In genomic region chr11:75503531-75504099, GRCh38 we compare ENCODE assay signal across 29 cellular contexts. TPM values are rescaled to one million over a fixed set of nuclear protein-coding genes. Genes with fewer than 3 reads are reported as not detected.
DNase-seq lines count a peak whose midpoint lies in the region; ATAC-seq and TF ChIP-seq lines count a peak whose summit lies in the region.
"Had no signal": no experiment of that assay in that cellular context is flagged by ENCODE, and none has a peak within 500 bp of the region (broad histone marks: within the 10 kb centered on the region; RNA-seq: fewer than 3 reads in every experiment).

No MANE protein-coding gene starts in this region.

- no peak overlapping the region for H3K27ac ChIP-seq in osteoblast (ENCODE audit: low read depth, low read length)
- no peak overlapping the region for H3K27ac ChIP-seq in right atrium auricular region
- H3K27ac ChIP-seq: breast epithelium, coronary artery, prostate gland, skin epidermis had no signal

- no peaks in the 10 kb centered on the region for H4K20me1 ChIP-seq in osteoblast (ENCODE audit: insufficient read depth, low read length)

- H3K27me3 ChIP-seq in osteoblast (ENCODE audit: insufficient read depth, low read length): no peaks in the 10 kb centered on the region
- H3K27me3 ChIP-seq in right atrium auricular region: no peaks in the 10 kb centered on the region
- H3K27me3 ChIP-seq: breast epithelium had no signal

- H2AFZ ChIP-seq in osteoblast (ENCODE audit: low read length): no peak overlapping the region

- ATAC-seq in GM18867 (IDR thresholded peaks at IDR 0.05; ENCODE audit: unreplicated experiment): peak; percentile 72
- peak; percentile 45 for ATAC-seq in HG02763 (IDR thresholded peaks at IDR 0.05; ENCODE audit: unreplicated experiment)
- no peak for ATAC-seq in GM19035 (IDR thresholded peaks at IDR 0.05; ENCODE audit: unreplicated experiment)
- ATAC-seq: left cardiac atrium, natural killer cell had no signal

- H3K4me3 ChIP-seq in osteoblast (ENCODE audit: insufficient read depth, low read length): no peak overlapping the region
- no peak overlapping the region for H3K4me3 ChIP-seq in right atrium auricular region
- H3K4me3 ChIP-seq: breast epithelium, coronary artery, prostate gland, skin epidermis had no signal

- no peak for TF ChIP-seq CTCF in osteoblast (IDR thresholded peaks at IDR 0.05; ENCODE audit: extremely low read depth, low read depth, low read length)
- no peak for TF ChIP-seq CTCF in right atrium auricular region (IDR thresholded peaks at IDR 0.05)

- peaks cover 17% of the 10 kb centered on the region for H3K4me1 ChIP-seq in osteoblast (ENCODE audit: insufficient read depth, low read length)
- peaks cover 0 to 26% of the 10 kb centered on the region in 2 donors for H3K4me1 ChIP-seq in right atrium auricular region
- H3K4me1 ChIP-seq: breast epithelium, prostate gland had no signal

- H3K9me3 ChIP-seq in osteoblast (ENCODE audit: low read depth, low read length): no peaks in the 10 kb centered on the region
- no peaks in the 10 kb centered on the region for H3K9me3 ChIP-seq in right atrium auricular region
- H3K9me3 ChIP-seq: breast epithelium, prostate gland, SK-N-SH had no signal

- DNase-seq in NCI-H524 treated with DMSO at 0.1 percent for 48 hours (lab: John Stamatoyannopoulos, UW) (peak; percentile 37), osteoblast (ENCODE audit: insufficient read length, low spot score, missing footprints) (peak; percentile 23), middle frontal gyrus (ENCODE audit: extremely low spot score, low spot score) (no peak), right atrium auricular region (ENCODE audit: low spot score) (no peak), NCI-H1436 treated with DMSO at 0.1 percent for 48 hours (lab: John Stamatoyannopoulos, UW) (no peak)
- DNase-seq: activated CD4-positive, alpha-beta memory T cell treated with anti-CD3 and anti-CD28 coated beads, Interleukin-2, amount 10 ng/mL, durations not matched to agents 7 days and 5 days; activated gamma-delta T cell; activated T-cell treated with anti-CD3 and anti-CD28 coated beads for 4 hours; CD4-positive, alpha-beta T cell; DMS53; glutamatergic neuron; H7; KG1; left cardiac atrium; mesendoderm; natural killer cell; NCI-H2029; NCI-H345; RPMI8226; SK-N-SH; T1000; trophoblast cell had no signal

- H3K36me3 ChIP-seq in osteoblast (ENCODE audit: insufficient read depth, low read length): no peaks in the 10 kb centered on the region
- no peaks in the 10 kb centered on the region for H3K36me3 ChIP-seq in right atrium auricular region
- H3K36me3 ChIP-seq: breast epithelium, prostate gland had no signal

- no peak overlapping the region for H3K4me2 ChIP-seq in osteoblast (ENCODE audit: insufficient read depth, low read length)
- H3K4me2 ChIP-seq: SK-N-SH had no signal

- H3K79me2 ChIP-seq in osteoblast (ENCODE audit: insufficient read depth, low read length): no peaks in the 10 kb centered on the region

RNA-seq across cellular contexts. Expression of gene GDPD5, which starts 22.1 kb away (rescaled TPM):
- total RNA-seq in osteoblast (13.4 and 14.1 TPM in 2 replicates), right atrium auricular region (1 to 10 TPM; 3.5 to 6.1 TPM)

RNA-seq across cellular contexts. Expression of gene SERPINH1, which starts 58.4 kb away (rescaled TPM):
- total RNA-seq in osteoblast: 1,145 and 1,318 TPM in 2 replicates
- 100 to 1,000 TPM; 114 to 195 TPM for total RNA-seq in right atrium auricular region

Comparison
In these comparisons a context has a peak if more than half of its experiments do, and no peak if none do; other contexts are left out.
1. DNase-seq: peak in NCI-H524 treated with DMSO at 0.1 percent for 48 hours (single experiment) and osteoblast (single experiment); none in middle frontal gyrus (single experiment), right atrium auricular region (single experiment) and NCI-H1436 treated with DMSO at 0.1 percent for 48 hours (single experiment).